1 cellular context compared by ENCODE assay signal in the genomic region with DNA sequence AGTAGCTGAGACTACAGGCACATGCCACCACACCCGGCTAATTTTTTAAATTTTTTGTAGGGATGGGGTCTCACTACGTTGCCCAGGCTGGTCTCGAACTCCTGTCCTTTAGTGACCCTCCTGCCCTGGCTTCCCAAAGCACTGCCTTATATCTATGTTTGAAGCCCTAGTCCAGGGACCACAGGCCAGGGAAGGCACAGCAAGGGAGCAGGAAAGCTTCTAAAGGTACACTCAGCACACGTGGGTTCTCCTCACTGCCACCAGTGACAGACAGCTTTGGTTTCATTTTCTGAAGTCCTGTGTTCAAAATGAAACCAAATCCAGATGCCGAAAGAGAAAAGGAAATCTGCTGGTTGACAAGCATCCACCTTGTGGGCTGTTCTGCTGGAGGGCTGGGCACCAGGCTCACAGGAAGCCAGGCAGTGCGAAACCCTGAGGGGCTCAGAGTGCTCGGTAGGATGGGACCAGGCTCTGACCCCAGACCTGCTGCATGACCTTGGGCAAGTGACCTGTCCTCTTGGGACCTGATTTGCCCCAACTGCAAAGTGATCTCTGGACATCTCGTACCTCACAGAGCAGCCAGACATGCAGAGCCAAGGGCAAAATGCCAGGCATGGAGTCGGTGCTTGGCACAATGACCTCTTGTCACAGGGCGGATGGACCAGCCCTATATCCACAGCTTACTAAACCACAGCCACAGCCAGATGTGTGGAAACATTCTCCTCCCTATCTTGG.
TF ChIP-seq lines count a peak whose summit lies in the region.

No MANE protein-coding gene starts in this region.

TF ChIP-seq in HepG2, 621 proteins besides CTCF, POLR2A, EP300 and RAD21 (continued from another document and continues in another):
- TF ChIP-seq, protein P1, sequence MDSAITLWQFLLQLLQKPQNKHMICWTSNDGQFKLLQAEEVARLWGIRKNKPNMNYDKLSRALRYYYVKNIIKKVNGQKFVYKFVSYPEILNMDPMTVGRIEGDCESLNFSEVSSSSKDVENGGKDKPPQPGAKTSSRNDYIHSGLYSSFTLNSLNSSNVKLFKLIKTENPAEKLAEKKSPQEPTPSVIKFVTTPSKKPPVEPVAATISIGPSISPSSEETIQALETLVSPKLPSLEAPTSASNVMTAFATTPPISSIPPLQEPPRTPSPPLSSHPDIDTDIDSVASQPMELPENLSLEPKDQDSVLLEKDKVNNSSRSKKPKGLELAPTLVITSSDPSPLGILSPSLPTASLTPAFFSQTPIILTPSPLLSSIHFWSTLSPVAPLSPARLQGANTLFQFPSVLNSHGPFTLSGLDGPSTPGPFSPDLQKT (CRISPR knock-in tag; IDR thresholded peaks at IDR 0.05; ENCODE audit: borderline replicate concordance): no peak
- TF ChIP-seq ZNF567 (CRISPR knock-in tag; IDR thresholded peaks at IDR 0.05; ENCODE audit: borderline replicate concordance) (no peak), ZNF552 (CRISPR knock-in tag; IDR thresholded peaks at IDR 0.05; ENCODE audit: borderline replicate concordance) (0 out of 2 replicates have a peak, but pooled peaks have one; percentile 70), HOXA5 (CRISPR knock-in tag; IDR thresholded peaks at IDR 0.05) (no peak), ZNF296 (CRISPR knock-in tag; conservative IDR thresholded peaks at IDR 0.05) (peak; percentile 58; the same call in 1 of the 2 replicates), ZNF230 (CRISPR knock-in tag; IDR thresholded peaks at IDR 0.05) (no peak; the same call in 1 of the 2 replicates), FOSL2 (CRISPR knock-in tag; IDR thresholded peaks at IDR 0.05) (no peak), NR2F1 (CRISPR knock-in tag; IDR thresholded peaks at IDR 0.05) (peak; percentile 19 to 60; a peak in 2 of 4 replicates), IRF2 (CRISPR knock-in tag; IDR thresholded peaks at IDR 0.05) (peak; percentile 54), KDM6A (CRISPR knock-in tag; IDR thresholded peaks at IDR 0.05; ENCODE audit: low read depth) (no peak; the same call in 1 of the 2 replicates), ZNF598 (CRISPR knock-in tag; IDR thresholded peaks at IDR 0.05; ENCODE audit: borderline replicate concordance) (peak; percentile 81; the same call in 1 of the 2 replicates), STAG1 (CRISPR knock-in tag; IDR thresholded peaks at IDR 0.05) (no peak; the same call in 1 of the 2 replicates), SRY (CRISPR knock-in tag; IDR thresholded peaks at IDR 0.05) (peak; percentile 69; the same call in 1 of the 2 replicates), ZNF616 (CRISPR knock-in tag; IDR thresholded peaks at IDR 0.05; ENCODE audit: low read depth) (peak; percentile 36; the same call in 1 of the 2 replicates), SIN3A (IDR thresholded peaks at IDR 0.05; ENCODE audit: borderline replicate concordance, low read depth, low read length) (peak; percentile 56; the same call in 1 of the 2 replicates), MATR3 (CRISPR knock-in tag; IDR thresholded peaks at IDR 0.05) (no peak), ZNF335 (CRISPR knock-in tag; IDR thresholded peaks at IDR 0.05) (0 out of 2 replicates have a peak, but pooled peaks have one; percentile 19), SIX4 (CRISPR knock-in tag; IDR thresholded peaks at IDR 0.05) (0 out of 2 replicates have a peak, but pooled peaks have one; percentile 9), NONO (IDR thresholded peaks at IDR 0.05) (no peak), NONO (CRISPR knock-in tag; conservative IDR thresholded peaks at IDR 0.05) (no peak; the same call in 1 of the 2 replicates), KDM5B (CRISPR knock-in tag; IDR thresholded peaks at IDR 0.05; ENCODE audit: borderline replicate concordance) (peak; percentile 64; the same call in 1 of the 2 replicates), PHF20 (CRISPR knock-in tag; IDR thresholded peaks at IDR 0.05) (no peak), MTA3 (CRISPR knock-in tag; IDR thresholded peaks at IDR 0.05) (no peak), ZSCAN25 (CRISPR knock-in tag; IDR thresholded peaks at IDR 0.05) (no peak), ZNF644 (CRISPR knock-in tag; IDR thresholded peaks at IDR 0.05; ENCODE audit: low read depth) (no peak), JUN (CRISPR knock-in tag; IDR thresholded peaks at IDR 0.05) (no peak), ERF (CRISPR knock-in tag; IDR thresholded peaks at IDR 0.05) (peak; percentile 52; the same call in 1 of the 2 replicates), ZNF33B (CRISPR knock-in tag; IDR thresholded peaks at IDR 0.05) (no peak), ZNF263 (CRISPR knock-in tag; IDR thresholded peaks at IDR 0.05) (no peak)
- TF ChIP-seq, protein P2, sequence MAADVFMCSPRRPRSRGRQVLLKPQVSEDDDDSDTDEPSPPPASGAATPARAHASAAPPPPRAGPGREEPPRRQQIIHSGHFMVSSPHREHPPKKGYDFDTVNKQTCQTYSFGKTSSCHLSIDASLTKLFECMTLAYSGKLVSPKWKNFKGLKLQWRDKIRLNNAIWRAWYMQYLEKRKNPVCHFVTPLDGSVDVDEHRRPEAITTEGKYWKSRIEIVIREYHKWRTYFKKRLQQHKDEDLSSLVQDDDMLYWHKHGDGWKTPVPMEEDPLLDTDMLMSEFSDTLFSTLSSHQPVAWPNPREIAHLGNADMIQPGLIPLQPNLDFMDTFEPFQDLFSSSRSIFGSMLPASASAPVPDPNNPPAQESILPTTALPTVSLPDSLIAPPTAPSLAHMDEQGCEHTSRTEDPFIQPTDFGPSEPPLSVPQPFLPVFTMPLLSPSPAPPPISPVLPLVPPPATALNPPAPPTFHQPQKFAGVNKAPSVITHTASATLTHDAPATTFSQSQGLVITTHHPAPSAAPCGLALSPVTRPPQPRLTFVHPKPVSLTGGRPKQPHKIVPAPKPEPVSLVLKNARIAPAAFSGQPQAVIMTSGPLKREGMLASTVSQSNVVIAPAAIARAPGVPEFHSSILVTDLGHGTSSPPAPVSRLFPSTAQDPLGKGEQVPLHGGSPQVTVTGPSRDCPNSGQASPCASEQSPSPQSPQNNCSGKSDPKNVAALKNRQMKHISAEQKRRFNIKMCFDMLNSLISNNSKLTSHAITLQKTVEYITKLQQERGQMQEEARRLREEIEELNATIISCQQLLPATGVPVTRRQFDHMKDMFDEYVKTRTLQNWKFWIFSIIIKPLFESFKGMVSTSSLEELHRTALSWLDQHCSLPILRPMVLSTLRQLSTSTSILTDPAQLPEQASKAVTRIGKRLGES (CRISPR knock-in tag; IDR thresholded peaks at IDR 0.05; ENCODE audit: borderline replicate concordance): no peak
- TF ChIP-seq, protein P3, sequence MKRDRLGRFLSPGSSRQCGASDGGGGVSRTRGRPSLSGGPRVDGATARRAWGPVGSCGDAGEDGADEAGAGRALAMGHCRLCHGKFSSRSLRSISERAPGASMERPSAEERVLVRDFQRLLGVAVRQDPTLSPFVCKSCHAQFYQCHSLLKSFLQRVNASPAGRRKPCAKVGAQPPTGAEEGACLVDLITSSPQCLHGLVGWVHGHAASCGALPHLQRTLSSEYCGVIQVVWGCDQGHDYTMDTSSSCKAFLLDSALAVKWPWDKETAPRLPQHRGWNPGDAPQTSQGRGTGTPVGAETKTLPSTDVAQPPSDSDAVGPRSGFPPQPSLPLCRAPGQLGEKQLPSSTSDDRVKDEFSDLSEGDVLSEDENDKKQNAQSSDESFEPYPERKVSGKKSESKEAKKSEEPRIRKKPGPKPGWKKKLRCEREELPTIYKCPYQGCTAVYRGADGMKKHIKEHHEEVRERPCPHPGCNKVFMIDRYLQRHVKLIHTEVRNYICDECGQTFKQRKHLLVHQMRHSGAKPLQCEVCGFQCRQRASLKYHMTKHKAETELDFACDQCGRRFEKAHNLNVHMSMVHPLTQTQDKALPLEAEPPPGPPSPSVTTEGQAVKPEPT (CRISPR knock-in tag; IDR thresholded peaks at IDR 0.05; ENCODE audit: low read depth): peak; percentile 54; the same call in 1 of the 2 replicates
- TF ChIP-seq, protein P4, sequence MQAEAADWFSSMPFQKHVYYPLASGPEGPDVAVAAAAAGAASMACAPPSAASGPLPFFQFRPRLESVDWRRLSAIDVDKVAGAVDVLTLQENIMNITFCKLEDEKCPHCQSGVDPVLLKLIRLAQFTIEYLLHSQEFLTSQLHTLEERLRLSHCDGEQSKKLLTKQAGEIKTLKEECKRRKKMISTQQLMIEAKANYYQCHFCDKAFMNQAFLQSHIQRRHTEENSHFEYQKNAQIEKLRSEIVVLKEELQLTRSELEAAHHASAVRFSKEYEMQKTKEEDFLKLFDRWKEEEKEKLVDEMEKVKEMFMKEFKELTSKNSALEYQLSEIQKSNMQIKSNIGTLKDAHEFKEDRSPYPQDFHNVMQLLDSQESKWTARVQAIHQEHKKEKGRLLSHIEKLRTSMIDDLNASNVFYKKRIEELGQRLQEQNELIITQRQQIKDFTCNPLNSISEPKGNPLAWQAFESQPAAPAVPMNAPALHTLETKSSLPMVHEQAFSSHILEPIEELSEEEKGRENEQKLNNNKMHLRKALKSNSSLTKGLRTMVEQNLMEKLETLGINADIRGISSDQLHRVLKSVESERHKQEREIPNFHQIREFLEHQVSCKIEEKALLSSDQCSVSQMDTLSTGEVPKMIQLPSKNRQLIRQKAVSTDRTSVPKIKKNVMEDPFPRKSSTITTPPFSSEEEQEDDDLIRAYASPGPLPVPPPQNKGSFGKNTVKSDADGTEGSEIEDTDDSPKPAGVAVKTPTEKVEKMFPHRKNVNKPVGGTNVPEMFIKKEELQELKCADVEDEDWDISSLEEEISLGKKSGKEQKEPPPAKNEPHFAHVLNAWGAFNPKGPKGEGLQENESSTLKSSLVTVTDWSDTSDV (CRISPR knock-in tag; IDR thresholded peaks at IDR 0.05): peak; percentile 26; the same call in 1 of the 2 replicates
- TF ChIP-seq, protein P5, sequence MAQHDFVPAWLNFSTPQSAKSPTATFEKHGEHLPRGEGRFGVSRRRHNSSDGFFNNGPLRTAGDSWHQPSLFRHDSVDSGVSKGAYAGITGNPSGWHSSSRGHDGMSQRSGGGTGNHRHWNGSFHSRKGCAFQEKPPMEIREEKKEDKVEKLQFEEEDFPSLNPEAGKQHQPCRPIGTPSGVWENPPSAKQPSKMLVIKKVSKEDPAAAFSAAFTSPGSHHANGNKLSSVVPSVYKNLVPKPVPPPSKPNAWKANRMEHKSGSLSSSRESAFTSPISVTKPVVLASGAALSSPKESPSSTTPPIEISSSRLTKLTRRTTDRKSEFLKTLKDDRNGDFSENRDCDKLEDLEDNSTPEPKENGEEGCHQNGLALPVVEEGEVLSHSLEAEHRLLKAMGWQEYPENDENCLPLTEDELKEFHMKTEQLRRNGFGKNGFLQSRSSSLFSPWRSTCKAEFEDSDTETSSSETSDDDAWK (CRISPR knock-in tag; IDR thresholded peaks at IDR 0.05): no peak
- TF ChIP-seq, protein P6, sequence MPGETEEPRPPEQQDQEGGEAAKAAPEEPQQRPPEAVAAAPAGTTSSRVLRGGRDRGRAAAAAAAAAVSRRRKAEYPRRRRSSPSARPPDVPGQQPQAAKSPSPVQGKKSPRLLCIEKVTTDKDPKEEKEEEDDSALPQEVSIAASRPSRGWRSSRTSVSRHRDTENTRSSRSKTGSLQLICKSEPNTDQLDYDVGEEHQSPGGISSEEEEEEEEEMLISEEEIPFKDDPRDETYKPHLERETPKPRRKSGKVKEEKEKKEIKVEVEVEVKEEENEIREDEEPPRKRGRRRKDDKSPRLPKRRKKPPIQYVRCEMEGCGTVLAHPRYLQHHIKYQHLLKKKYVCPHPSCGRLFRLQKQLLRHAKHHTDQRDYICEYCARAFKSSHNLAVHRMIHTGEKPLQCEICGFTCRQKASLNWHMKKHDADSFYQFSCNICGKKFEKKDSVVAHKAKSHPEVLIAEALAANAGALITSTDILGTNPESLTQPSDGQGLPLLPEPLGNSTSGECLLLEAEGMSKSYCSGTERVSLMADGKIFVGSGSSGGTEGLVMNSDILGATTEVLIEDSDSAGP (CRISPR knock-in tag; IDR thresholded peaks at IDR 0.05; ENCODE audit: borderline replicate concordance): peak; percentile 92; the same call in 1 of the 2 replicates
- TF ChIP-seq, protein P7, sequence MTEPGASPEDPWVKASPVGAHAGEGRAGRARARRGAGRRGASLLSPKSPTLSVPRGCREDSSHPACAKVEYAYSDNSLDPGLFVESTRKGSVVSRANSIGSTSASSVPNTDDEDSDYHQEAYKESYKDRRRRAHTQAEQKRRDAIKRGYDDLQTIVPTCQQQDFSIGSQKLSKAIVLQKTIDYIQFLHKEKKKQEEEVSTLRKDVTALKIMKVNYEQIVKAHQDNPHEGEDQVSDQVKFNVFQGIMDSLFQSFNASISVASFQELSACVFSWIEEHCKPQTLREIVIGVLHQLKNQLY (CRISPR knock-in tag; IDR thresholded peaks at IDR 0.05): no peak
- TF ChIP-seq, protein P8, sequence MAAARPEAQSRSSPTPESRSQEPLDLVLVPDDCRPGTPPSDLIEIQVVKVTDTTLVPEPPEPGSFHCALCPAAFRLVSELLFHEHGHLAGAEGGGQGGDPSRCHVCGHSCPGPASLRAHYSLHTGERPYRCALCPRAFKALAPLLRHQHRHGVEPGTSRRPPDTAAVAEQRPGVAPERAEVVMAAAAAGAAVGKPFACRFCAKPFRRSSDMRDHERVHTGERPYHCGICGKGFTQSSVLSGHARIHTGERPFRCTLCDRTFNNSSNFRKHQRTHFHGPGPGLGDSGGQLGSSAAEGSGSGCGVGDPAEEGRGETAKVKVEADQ (CRISPR knock-in tag; IDR thresholded peaks at IDR 0.05; ENCODE audit: borderline replicate concordance): 0 out of 2 replicates have a peak, but pooled peaks have one; percentile 47
- TF ChIP-seq, protein P9, sequence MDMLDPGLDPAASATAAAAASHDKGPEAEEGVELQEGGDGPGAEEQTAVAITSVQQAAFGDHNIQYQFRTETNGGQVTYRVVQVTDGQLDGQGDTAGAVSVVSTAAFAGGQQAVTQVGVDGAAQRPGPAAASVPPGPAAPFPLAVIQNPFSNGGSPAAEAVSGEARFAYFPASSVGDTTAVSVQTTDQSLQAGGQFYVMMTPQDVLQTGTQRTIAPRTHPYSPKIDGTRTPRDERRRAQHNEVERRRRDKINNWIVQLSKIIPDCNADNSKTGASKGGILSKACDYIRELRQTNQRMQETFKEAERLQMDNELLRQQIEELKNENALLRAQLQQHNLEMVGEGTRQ (IDR thresholded peaks at IDR 0.05; ENCODE audit: low read depth, low read length): no peak; the same call in 1 of the 2 replicates
- TF ChIP-seq, protein P9 (CRISPR knock-in tag; IDR thresholded peaks at IDR 0.05; ENCODE audit: borderline replicate concordance): no peak
